In genomic region chr6:18477301-18477941, GRCh38 we compare ENCODE assay signal across 13 cellular contexts.
DNase-seq lines count a peak whose midpoint lies in the region; ATAC-seq and TF ChIP-seq lines count a peak whose summit lies in the region.
"Had no signal": no experiment of that assay in that cellular context is flagged by ENCODE, and none has a peak within 500 bp of the region (broad histone marks: within the 10 kb centered on the region; RNA-seq: fewer than 3 reads in every experiment).

No MANE protein-coding gene starts in this region.

- H3K27me3 ChIP-seq in adipocyte (replicated peaks; ENCODE audit: control insufficient read depth, insufficient read depth, low read length) = no peaks in the 10 kb centered on the region

- H3K36me3 Mint-ChIP-seq in CD14-positive monocyte (peaks cover 2 to 3% of the 10 kb centered on the region in 2 donors), mesothelial cell of epicardium (no peaks in the 10 kb centered on the region)
- H3K36me3 Mint-ChIP-seq: brain had no signal

- no peaks in the 10 kb centered on the region for H3K9me3 ChIP-seq in adipocyte (ENCODE audit: control insufficient read depth, low read length)
- H3K9me3 ChIP-seq: Caco-2 had no signal

- ATAC-seq in HG03175 (IDR thresholded peaks at IDR 0.05; ENCODE audit: unreplicated experiment) = peak; percentile 60
- no peak for ATAC-seq in GM19467 (IDR thresholded peaks at IDR 0.05; ENCODE audit: unreplicated experiment)
- ATAC-seq in GM21737 (IDR thresholded peaks at IDR 0.05; ENCODE audit: unreplicated experiment) = no peak
- ATAC-seq: K562 had no signal

- H3K9ac ChIP-seq in adipocyte (ENCODE audit: low read length) = peak overlapping the region; percentile 13

- DNase-seq in CD14-positive monocyte (ENCODE audit: low spot score) = no peak
- peak; percentile 43 for DNase-seq in adipocyte (ENCODE audit: low read depth)
- DNase-seq in mesothelial cell of epicardium (ENCODE audit: low spot score in 2 of 2, unreplicated experiment in 2 of 2) = no peak
- no peak for DNase-seq in DMS 273 treated with DMSO at 0.1 percent for 48 hours (lab: John Stamatoyannopoulos, UW)
- DNase-seq in activated T-cell treated with anti-CD3 and anti-CD28 coated beads, Interleukin-2, amount 50 U/mL, for 1 hour = no peak
- DNase-seq: activated CD8-positive, alpha-beta memory T cell treated with anti-CD3 and anti-CD28 coated beads for 24 hours; Caco-2; nucleus accumbens had no signal

- TF ChIP-seq CTCF in CD14-positive monocyte (IDR thresholded peaks at IDR 0.05) = no peak
- TF ChIP-seq CTCF in mesothelial cell of epicardium (IDR thresholded peaks at IDR 0.05; ENCODE audit: unreplicated experiment) = no peak

- H3K4me3 Mint-ChIP-seq in CD14-positive monocyte (peak overlapping the region in 1 of 2 donors; percentile 61), mesothelial cell of epicardium (no peak overlapping the region)
- H3K4me3 Mint-ChIP-seq: brain had no signal

- peaks cover 11% of the 10 kb centered on the region for H3K4me1 ChIP-seq in adipocyte (ENCODE audit: control insufficient read depth, insufficient read depth, low read length)
- H3K4me1 ChIP-seq: Caco-2 had no signal

- H3K27me3 Mint-ChIP-seq in CD14-positive monocyte (ENCODE audit: low read depth in 3 of 3) (peaks cover 0 to 3% (median 2%) of the 10 kb centered on the region in 3 donors), mesothelial cell of epicardium (ENCODE audit: low read depth) (no peaks in the 10 kb centered on the region)

- H3K9me3 Mint-ChIP-seq in CD14-positive monocyte (peaks cover 2 to 9% (median 5%) of the 10 kb centered on the region in 7 donors), mesothelial cell of epicardium (peaks cover 7% of the 10 kb centered on the region)
- H3K9me3 Mint-ChIP-seq: brain had no signal

- H3K4me3 ChIP-seq in adipocyte (ENCODE audit: low read length) = peak overlapping the region; percentile 39
- H3K4me3 ChIP-seq: K562 had no signal

- no peaks in the 10 kb centered on the region for H3K36me3 ChIP-seq in adipocyte (ENCODE audit: control insufficient read depth, insufficient read depth, low read length, severe bottlenecking)

- intact Hi-C loops in CD14-positive monocyte (cut with micrococcal nuclease) = no loop called here

- peaks cover 44% of the 10 kb centered on the region for H3K4me1 Mint-ChIP-seq in CD14-positive monocyte
- H3K4me1 Mint-ChIP-seq in mesothelial cell of epicardium = peaks cover 15% of the 10 kb centered on the region

- H3K27ac Mint-ChIP-seq in CD14-positive monocyte (peak overlapping the region; percentile 59 to 93 (median 79)), mesothelial cell of epicardium (peak overlapping the region; percentile 63)
